ENCODE assay signal across 8 cellular contexts in the genomic region with DNA sequence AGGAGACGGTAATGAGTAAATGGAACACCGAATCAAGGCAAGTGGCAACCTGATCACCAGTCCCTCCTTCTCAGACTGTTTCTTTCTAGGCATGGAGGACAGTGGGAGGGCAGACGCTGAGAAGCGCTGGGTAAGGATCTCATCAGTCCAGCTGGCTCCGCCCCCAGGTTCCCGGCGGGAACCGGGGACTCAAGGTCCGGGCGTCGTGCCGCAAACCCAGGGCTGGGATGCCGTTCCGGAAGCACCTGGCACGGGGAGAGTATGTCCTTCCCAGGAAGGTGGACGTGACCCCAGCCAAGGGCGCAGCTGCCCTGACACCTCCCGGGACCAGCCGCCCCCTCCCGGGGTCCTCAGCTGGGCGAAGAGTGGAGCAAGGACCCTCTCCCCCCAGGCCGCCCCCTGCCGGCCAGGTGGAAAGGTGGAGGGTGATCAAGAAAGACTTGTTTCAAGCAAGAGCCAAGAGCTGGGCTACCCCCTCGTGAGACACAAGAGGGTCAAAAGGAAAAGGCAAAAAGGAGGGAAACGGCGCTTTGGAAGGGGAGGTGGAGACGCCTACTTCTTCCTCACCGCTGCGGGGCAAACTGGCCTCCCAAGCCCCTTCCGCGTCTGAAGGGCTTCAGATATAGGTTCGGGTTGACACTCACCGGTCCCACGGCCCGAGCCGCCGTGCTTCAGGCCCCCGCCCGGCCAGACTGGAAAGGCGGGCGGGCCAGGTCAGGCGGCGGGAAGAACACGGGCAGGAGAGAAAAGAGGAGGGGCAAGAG. TPM values are rescaled to one million over a fixed set of nuclear protein-coding genes. Genes with fewer than 3 reads are reported as not detected.
DNase-seq lines count a peak whose midpoint lies in the region; ATAC-seq and TF ChIP-seq lines count a peak whose summit lies in the region.

A gene with protein sequence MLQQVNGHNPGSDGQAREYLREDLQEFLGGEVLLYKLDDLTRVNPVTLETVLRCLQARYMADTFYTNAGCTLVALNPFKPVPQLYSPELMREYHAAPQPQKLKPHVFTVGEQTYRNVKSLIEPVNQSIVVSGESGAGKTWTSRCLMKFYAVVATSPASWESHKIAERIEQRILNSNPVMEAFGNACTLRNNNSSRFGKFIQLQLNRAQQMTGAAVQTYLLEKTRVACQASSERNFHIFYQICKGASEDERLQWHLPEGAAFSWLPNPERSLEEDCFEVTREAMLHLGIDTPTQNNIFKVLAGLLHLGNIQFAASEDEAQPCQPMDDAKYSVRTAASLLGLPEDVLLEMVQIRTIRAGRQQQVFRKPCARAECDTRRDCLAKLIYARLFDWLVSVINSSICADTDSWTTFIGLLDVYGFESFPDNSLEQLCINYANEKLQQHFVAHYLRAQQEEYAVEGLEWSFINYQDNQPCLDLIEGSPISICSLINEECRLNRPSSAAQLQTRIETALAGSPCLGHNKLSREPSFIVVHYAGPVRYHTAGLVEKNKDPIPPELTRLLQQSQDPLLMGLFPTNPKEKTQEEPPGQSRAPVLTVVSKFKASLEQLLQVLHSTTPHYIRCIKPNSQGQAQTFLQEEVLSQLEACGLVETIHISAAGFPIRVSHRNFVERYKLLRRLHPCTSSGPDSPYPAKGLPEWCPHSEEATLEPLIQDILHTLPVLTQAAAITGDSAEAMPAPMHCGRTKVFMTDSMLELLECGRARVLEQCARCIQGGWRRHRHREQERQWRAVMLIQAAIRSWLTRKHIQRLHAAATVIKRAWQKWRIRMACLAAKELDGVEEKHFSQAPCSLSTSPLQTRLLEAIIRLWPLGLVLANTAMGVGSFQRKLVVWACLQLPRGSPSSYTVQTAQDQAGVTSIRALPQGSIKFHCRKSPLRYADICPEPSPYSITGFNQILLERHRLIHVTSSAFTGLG (minus strand): TSS at position 752 of the 764 bp plus-strand sequence. CDS start 2,330 bp downstream, outside the sequence.

- H3K4me3 ChIP-seq in GM06990 (replicated peaks; ENCODE audit: low read depth, low read length) (peak within 1 kb of the TSS; percentile 97), rectal smooth muscle tissue (ENCODE audit: low read length) (peak within 1 kb of the TSS; percentile 79)

- ATAC-seq in T-cell (replicated peaks in 1 of 4) (peak; percentile 22 to 41 (median 28)), left ventricle myocardium superior (peak; percentile 62)

- DNase-seq in GM06990 (ENCODE audit: extremely low read depth, insufficient read length): no peak
- peak; percentile 51 for DNase-seq in HEK293T (ENCODE audit: extremely low spot score)
- DNase-seq in NCI-H1048 (lab: John Stamatoyannopoulos, UW): peak; percentile 56
- DNase-seq in T-cell: peak in 30 of 34 experiments; percentile 10 to 55 (median 36)
- DNase-seq in left ventricle myocardium superior: peak; percentile 84
- DNase-seq in MV-4-11 (lab: John Stamatoyannopoulos, UW): no peak

- H3K27me3 ChIP-seq in GM06990 (replicated peaks; ENCODE audit: control insufficient read depth, insufficient read depth, low read length): no peaks in the 10 kb centered on the region
- no peaks in the 10 kb centered on the region for H3K27me3 ChIP-seq in rectal smooth muscle tissue (ENCODE audit: control insufficient read depth, insufficient read depth, low read length)

- peak; percentile 84 for TF ChIP-seq CTCF in GM06990 (IDR thresholded peaks at IDR 0.05; ENCODE audit: insufficient read depth, low read length, poor library complexity, severe bottlenecking)

- POLR2A ChIA-PET in HEK293T (lab: Yijun Ruan, JAX): interaction anchor here (1.0 to 6.0 kb wide), 18 partner anchors 8 to 70 kb away, joined by 3 to 88 read pairs (median 4); partner anchors contain the start of genes GGNBP2, MRM1 and ZNHIT3
- POLR2A ChIA-PET in T-cell (lab: Charles Lee): interaction anchor here in 1 of 2 donors (2.6 kb wide), 1 partner anchor 11 kb away, joined by 11 read pairs; the partner anchor contains the start of gene GGNBP2

- intact Hi-C loops in left ventricle myocardium superior (cut with micrococcal nuclease): no loop called here

- peaks cover 17 to 30% (median 19%) of the 10 kb centered on the region in 3 donors for H3K4me1 Mint-ChIP-seq in T-cell

- H3K27ac Mint-ChIP-seq in T-cell: peak within 1 kb of the TSS; percentile 94 to 97

- H3K36me3 ChIP-seq in GM06990 (ENCODE audit: control insufficient read depth, insufficient read depth, low read length) (peaks cover 14% of the 10 kb centered on the region), rectal smooth muscle tissue (ENCODE audit: control insufficient read depth, insufficient read depth, low read length) (peaks cover 2% of the 10 kb centered on the region)

- CTCF ChIA-PET in HEK293T (lab: Yijun Ruan, JAX) (interaction anchor here (0.6 to 1.5 kb wide), 5 partner anchors 10 to 50 kb away, joined by 3 to 7 read pairs (median 3); partner anchors contain the start of gene GGNBP2), T-cell (lab: Charles Lee) (interaction anchor here (0.6 to 1.3 kb wide), 9 partner anchors 10 to 69 kb away, joined by 3 to 6 read pairs (median 3); partner anchors contain the start of genes GGNBP2 (in 1 of the 2), MRM1 (in 1 of the 2) and ZNHIT3 (in 1 of the 2))

- peak within 1 kb of the TSS; percentile 94 to 99 (median 97) for H3K4me3 Mint-ChIP-seq in T-cell

- no peaks in the 10 kb centered on the region for H3K27me3 Mint-ChIP-seq in T-cell

- peaks cover 18% of the 10 kb centered on the region for H3K36me3 Mint-ChIP-seq in T-cell

- peaks cover 3% of the 10 kb centered on the region for H3K4me1 ChIP-seq in rectal smooth muscle tissue (ENCODE audit: control insufficient read depth, insufficient read depth, low read length)

- H3K27ac ChIP-seq in angular gyrus (ENCODE audit: low read depth, low read length) (peak within 1 kb of the TSS; percentile 81), rectal smooth muscle tissue (ENCODE audit: low read depth, low read length) (peak within 1 kb of the TSS; percentile 91)

- no peaks in the 10 kb centered on the region for H3K9me3 Mint-ChIP-seq in T-cell

- peak within 1 kb of the TSS; percentile 88 for H3K9ac ChIP-seq in rectal smooth muscle tissue (ENCODE audit: low read length)

TF ChIP-seq in HEK293T, 16 proteins besides CTCF, POLR2A, EP300 and RAD21:
- TF ChIP-seq BHLHE40 (IDR thresholded peaks at IDR 0.05; ENCODE audit: borderline replicate concordance) (no peak), SP1 (IDR thresholded peaks at IDR 0.05) (no peak), L3MBTL2 (conservative IDR thresholded peaks at IDR 0.05) (peak; percentile 92), NFRKB (IDR thresholded peaks at IDR 0.05) (no peak), ARNT (IDR thresholded peaks at IDR 0.05) (no peak), FOXA1 (IDR thresholded peaks at IDR 0.05) (no peak), ZNF384 (IDR thresholded peaks at IDR 0.05) (no peak)
- TF ChIP-seq, protein P1, sequence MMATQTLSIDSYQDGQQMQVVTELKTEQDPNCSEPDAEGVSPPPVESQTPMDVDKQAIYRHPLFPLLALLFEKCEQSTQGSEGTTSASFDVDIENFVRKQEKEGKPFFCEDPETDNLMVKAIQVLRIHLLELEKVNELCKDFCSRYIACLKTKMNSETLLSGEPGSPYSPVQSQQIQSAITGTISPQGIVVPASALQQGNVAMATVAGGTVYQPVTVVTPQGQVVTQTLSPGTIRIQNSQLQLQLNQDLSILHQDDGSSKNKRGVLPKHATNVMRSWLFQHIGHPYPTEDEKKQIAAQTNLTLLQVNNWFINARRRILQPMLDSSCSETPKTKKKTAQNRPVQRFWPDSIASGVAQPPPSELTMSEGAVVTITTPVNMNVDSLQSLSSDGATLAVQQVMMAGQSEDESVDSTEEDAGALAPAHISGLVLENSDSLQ (IDR thresholded peaks at IDR 0.05): no peak

RNA-seq across cellular contexts. Expression of the gene that starts here (rescaled TPM):
- total RNA-seq in T-cell (10 to 100 TPM; 73.1 to 80.8 (median 79.4) TPM), left ventricle myocardium superior (20.0 TPM)

Comparison
In these comparisons a context has a peak if more than half of its experiments do, and no peak if none do; other contexts are left out.
1. DNase-seq: peak in HEK293T (single experiment), NCI-H1048 (single experiment), T-cell (30 of 34) and left ventricle myocardium superior (single experiment); none in GM06990 (single experiment) and MV-4-11 (single experiment).